Comparison of ENCODE assay signal across 27 cellular contexts in genomic region chr12:96085475-96085874, GRCh38.
"Had no signal": no experiment of that assay in that cellular context is flagged by ENCODE, and none has a peak within 500 bp of the region (broad histone marks: within the 10 kb centered on the region; RNA-seq: fewer than 3 reads in every experiment).

No MANE protein-coding gene starts in this region.

- H3K4me3 ChIP-seq: stomach, suprapubic skin, testis, thoracic aorta, thyroid gland, tibial artery, tibial nerve, transverse colon, upper lobe of left lung, upper lobe of right lung, uterus, vagina had no signal

- H3K9me3 Mint-ChIP-seq: type B pancreatic cell had no signal

- H3K27ac Mint-ChIP-seq: stimulated activated memory B cell treated with anti-CD40 and anti-IgM and Interleukin-4, amounts not matched to agents 10 μg/mL and 1 μg/mL and 100 μg/mL, for 72 hours; stimulated activated naive B cell treated with anti-CD40 and anti-IgM and Interleukin-4, amounts not matched to agents 10 μg/mL and 1 μg/mL and 100 μg/mL, for 72 hours; stimulated activated naive CD8-positive, alpha-beta T cell treated with anti-CD3 and anti-CD28 coated beads, Interleukin-15, Interleukin-2, amounts not matched to agents 100 ng/mL and 50 ng/mL, for 24 hours; type B pancreatic cell had no signal

- H3K27ac ChIP-seq: stomach, suprapubic skin, testis, thoracic aorta, thyroid gland, tibial artery, tibial nerve, transverse colon, upper lobe of left lung, upper lobe of right lung, uterus, vagina had no signal

- H3K4me1 Mint-ChIP-seq: stimulated activated naive CD8-positive, alpha-beta T cell treated with anti-CD3 and anti-CD28 coated beads, Interleukin-15, amount 100 ng/mL, for 72 hours had no signal

- H3K4me3 Mint-ChIP-seq: stimulated activated memory B cell treated with anti-CD40 and anti-IgM and Interleukin-4, amounts not matched to agents 10 μg/mL and 1 μg/mL and 100 μg/mL, for 72 hours; stimulated activated naive B cell treated with anti-CD40 and anti-IgM and Interleukin-4, amounts not matched to agents 10 μg/mL and 1 μg/mL and 100 μg/mL, for 72 hours; stimulated activated naive CD8-positive, alpha-beta T cell treated with anti-CD3 and anti-CD28 coated beads, Interleukin-15, amount 100 ng/mL, for 72 hours; stimulated activated naive CD8-positive, alpha-beta T cell treated with anti-CD3 and anti-CD28 coated beads, Interleukin-15, Interleukin-2, amounts not matched to agents 100 ng/mL and 50 ng/mL, for 24 hours; type B pancreatic cell had no signal

- H3K4me1 ChIP-seq: stomach, suprapubic skin, testis, thyroid gland, tibial artery, tibial nerve, transverse colon, upper lobe of left lung, upper lobe of right lung, uterus, vagina had no signal

- ATAC-seq: stimulated activated memory B cell treated with anti-CD40 and anti-IgM and Interleukin-4, amounts not matched to agents 10 μg/mL and 1 μg/mL and 100 μg/mL, for 72 hours; stimulated activated naive B cell treated with anti-CD40 and anti-IgM and Interleukin-4, amounts not matched to agents 10 μg/mL and 1 μg/mL and 100 μg/mL, for 72 hours; stimulated activated naive CD8-positive, alpha-beta T cell treated with anti-CD3 and anti-CD28 coated beads, Interleukin-15, amount 100 ng/mL, for 72 hours; stimulated activated naive CD8-positive, alpha-beta T cell treated with anti-CD3 and anti-CD28 coated beads, Interleukin-15, Interleukin-2, amounts not matched to agents 100 U/mL and 50 U/mL, for 24 hours; upper lobe of right lung had no signal

- H3K27me3 ChIP-seq: stomach, suprapubic skin, testis, thyroid gland, tibial artery, tibial nerve, transverse colon, upper lobe of left lung, upper lobe of right lung, uterus, vagina had no signal

- H3K9me3 ChIP-seq: stomach, suprapubic skin, testis, thoracic aorta, thyroid gland, tibial artery, tibial nerve, transverse colon, upper lobe of left lung, upper lobe of right lung, uterus, vagina had no signal

- H3K36me3 ChIP-seq: stomach, suprapubic skin, thoracic aorta, thyroid gland, tibial artery, tibial nerve, transverse colon, upper lobe of left lung, upper lobe of right lung, uterus, vagina had no signal

- H3K36me3 Mint-ChIP-seq: type B pancreatic cell had no signal

- DNase-seq: stimulated activated CD4-positive, alpha-beta T cell treated with anti-CD3 and anti-CD28 coated beads, Interleukin-2, amount 100 ng/mL, for 48 hours; stimulated activated CD4-positive, alpha-beta T cell treated with anti-CD3 and anti-CD28 coated beads, Interleukin-4, amount 100 ng/mL, for 1 hour; stimulated activated CD4-positive, alpha-beta T cell treated with anti-CD3 and anti-CD28 coated beads, Interleukin-4, amount 100 ng/mL, for 24 hours; stimulated activated CD4-positive, alpha-beta T cell treated with anti-CD3 and anti-CD28 coated beads, Interleukin-4, amount 100 ng/mL, for 4 hours; stimulated activated CD8-positive, alpha-beta memory T cell treated with anti-CD3 and anti-CD28 coated beads, Interleukin-4, amount 100 ng/mL, for 48 hours; stimulated activated naive B cell treated with anti-CD40 and anti-IgM and Interleukin-4, amounts not matched to agents 10 μg/mL and 1 μg/mL and 100 μg/mL, for 72 hours; stimulated activated naive CD4-positive, alpha-beta T cell; stimulated activated naive CD4-positive, alpha-beta T cell treated with Interleukin-2 at 50 U/mL for 16 hours; stimulated activated naive CD8-positive, alpha-beta T cell treated with anti-CD3 and anti-CD28 coated beads, Interleukin-15, amount 100 ng/mL, for 72 hours; stimulated activated naive CD8-positive, alpha-beta T cell treated with anti-CD3 and anti-CD28 coated beads, Interleukin-15, Interleukin-2, amounts not matched to agents 100 U/mL and 50 U/mL, for 24 hours; stomach; substantia nigra; testis; thyroid gland; tibial artery; transverse colon; trophoblast cell; upper lobe of left lung; upper lobe of right lung; uterus had no signal

- H3K27me3 Mint-ChIP-seq: stimulated activated memory B cell treated with anti-CD40 and anti-IgM and Interleukin-4, amounts not matched to agents 10 μg/mL and 1 μg/mL and 100 μg/mL, for 72 hours; stimulated activated naive B cell treated with anti-CD40 and anti-IgM and Interleukin-4, amounts not matched to agents 10 μg/mL and 1 μg/mL and 100 μg/mL, for 72 hours; stimulated activated naive CD8-positive, alpha-beta T cell treated with anti-CD3 and anti-CD28 coated beads, Interleukin-15, amount 100 ng/mL, for 72 hours; stimulated activated naive CD8-positive, alpha-beta T cell treated with anti-CD3 and anti-CD28 coated beads, Interleukin-15, Interleukin-2, amounts not matched to agents 100 ng/mL and 50 ng/mL, for 24 hours had no signal
